Comparison of ENCODE assay signal across 22 cellular contexts in genomic region chr5:126398791-126399190, GRCh38. TPM values are rescaled to one million over a fixed set of nuclear protein-coding genes. Genes with fewer than 3 reads are reported as not detected.
A peak's percentile ranks its signal among the peaks of the same experiment; 100 is the strongest.
DNase-seq lines count a peak whose midpoint lies in the region; FAIRE-seq and TF ChIP-seq lines count a peak whose summit lies in the region.
"Had no signal": no experiment of that assay in that cellular context is flagged by ENCODE, and none has a peak within 500 bp of the region (broad histone marks: within the 10 kb centered on the region; RNA-seq: fewer than 3 reads in every experiment).

No MANE protein-coding gene starts in this region.

- H3K18ac ChIP-seq in mesenchymal stem cell (ENCODE audit: low read depth in 1 of 2, low read length in 2 of 2): no peak overlapping the region

- H3K4me1 Mint-ChIP-seq in HFFc6 (ENCODE audit: low read depth) (peaks cover 71% of the 10 kb centered on the region), astrocyte (ENCODE audit: low read depth, unreplicated experiment) (peaks cover 24% of the 10 kb centered on the region)
- H3K4me1 Mint-ChIP-seq: CD14-positive monocyte; CD8-positive, alpha-beta memory T cell had no signal

- no peak overlapping the region for H4K8ac ChIP-seq in mesenchymal stem cell (ENCODE audit: low read length)

- no peak overlapping the region for H2BK120ac ChIP-seq in mesenchymal stem cell (ENCODE audit: low read depth, low read length)

- H3K27me3 Mint-ChIP-seq in HFFc6 (ENCODE audit: insufficient read depth) (no peaks in the 10 kb centered on the region), astrocyte (ENCODE audit: low read depth, unreplicated experiment) (no peaks in the 10 kb centered on the region)

- no peak for DNase-seq in HFFc6
- peak; percentile 66 for DNase-seq in astrocyte (ENCODE audit: low read depth)
- no peak for DNase-seq in mesenchymal stem cell
- no peak for DNase-seq in CD1c-positive myeloid dendritic cell (ENCODE audit: extremely low spot score)
- DNase-seq in activated CD4-positive, alpha-beta T cell treated with anti-CD3 and anti-CD28 coated beads, Interleukin-2, amount 50 U/mL, for 48 hours: no peak
- DNase-seq in cerebellar cortex (ENCODE audit: low spot score): no peak
- DNase-seq: ACHN; CD8-positive, alpha-beta memory T cell; COR-L47; DMS 273 treated with DMSO at 0.1 percent for 48 hours; DMS53; DND-41; H9; KG1 had no signal

- H3K36me3 Mint-ChIP-seq in HFFc6 (ENCODE audit: low read depth): peaks cover 42% of the 10 kb centered on the region
- H3K36me3 Mint-ChIP-seq in astrocyte (ENCODE audit: low read depth, unreplicated experiment): no peaks in the 10 kb centered on the region
- H3K36me3 Mint-ChIP-seq: CD14-positive monocyte had no signal

- no peak overlapping the region for H3K4ac ChIP-seq in mesenchymal stem cell (ENCODE audit: low read depth in 1 of 2, low read length in 2 of 2)

- H3K36me3 ChIP-seq in astrocyte (ENCODE audit: insufficient read depth, low read length) (no peaks in the 10 kb centered on the region), mesenchymal stem cell (ENCODE audit: control insufficient read depth in 1 of 2, insufficient read depth in 2 of 2, low read depth in 1 of 2, low read length in 2 of 2) (no peaks in the 10 kb centered on the region)
- H3K36me3 ChIP-seq: BLaER1 had no signal

- H3K9me3 ChIP-seq in astrocyte (ENCODE audit: insufficient read depth, low read depth, low read length) (no peaks in the 10 kb centered on the region), mesenchymal stem cell (ENCODE audit: control insufficient read depth, low read length) (peaks cover 32% of the 10 kb centered on the region)

- no peak overlapping the region for H2BK12ac ChIP-seq in mesenchymal stem cell (ENCODE audit: low read length in 2 of 2)

- peaks cover 8% of the 10 kb centered on the region for H3K79me1 ChIP-seq in mesenchymal stem cell (replicated peaks; ENCODE audit: low read length, poor library complexity, severe bottlenecking)

- H3K27ac ChIP-seq in astrocyte (ENCODE audit: low read depth, low read length): no peak overlapping the region
- no peak overlapping the region for H3K27ac ChIP-seq in mesenchymal stem cell (ENCODE audit: low read length, poor library complexity, severe bottlenecking)
- H3K27ac ChIP-seq: BLaER1 had no signal

- no peak for TF ChIP-seq CTCF in HFFc6 (IDR thresholded peaks at IDR 0.05)
- no peak for TF ChIP-seq CTCF in astrocyte (IDR thresholded peaks at IDR 0.05; ENCODE audit: insufficient read depth, low read depth, low read length)

- no peak overlapping the region for H4K91ac ChIP-seq in mesenchymal stem cell (ENCODE audit: low read length)

- H4K20me1 ChIP-seq in astrocyte (ENCODE audit: insufficient read depth, low read length): no peaks in the 10 kb centered on the region
- H4K20me1 ChIP-seq: BLaER1 had no signal

- H3K4me3 ChIP-seq in astrocyte (ENCODE audit: insufficient read depth, low read depth, low read length) (no peak overlapping the region), mesenchymal stem cell (ENCODE audit: insufficient read depth in 1 of 2, low read depth in 1 of 2, low read length in 2 of 2) (no peak overlapping the region)
- H3K4me3 ChIP-seq: BLaER1 had no signal

- H3K9ac ChIP-seq in astrocyte (ENCODE audit: low read length): no peak overlapping the region
- H3K9ac ChIP-seq in mesenchymal stem cell (ENCODE audit: low read length): no peak overlapping the region
- H3K9ac ChIP-seq: BLaER1 had no signal

- H3K9me3 Mint-ChIP-seq in HFFc6 (peaks cover 42% of the 10 kb centered on the region), astrocyte (ENCODE audit: unreplicated experiment) (peaks cover 21% of the 10 kb centered on the region)

- H3K27me3 ChIP-seq in astrocyte (ENCODE audit: insufficient read depth, low read length) (no peaks in the 10 kb centered on the region), mesenchymal stem cell (ENCODE audit: control insufficient read depth in 1 of 2, insufficient read depth in 1 of 2, low read length in 2 of 2) (no peaks in the 10 kb centered on the region)
- H3K27me3 ChIP-seq: BLaER1 had no signal

- H3K14ac ChIP-seq in mesenchymal stem cell (ENCODE audit: low read length in 2 of 2): no peak overlapping the region

- H2BK15ac ChIP-seq in mesenchymal stem cell (ENCODE audit: low read depth, poor library complexity, severe bottlenecking): no peak overlapping the region

- H2BK5ac ChIP-seq in mesenchymal stem cell (ENCODE audit: low read depth, low read length, poor library complexity, severe bottlenecking): peak overlapping the region; percentile 57

- no peak overlapping the region for H3K4me2 ChIP-seq in astrocyte (ENCODE audit: low read length)
- no peak overlapping the region for H3K4me2 ChIP-seq in mesenchymal stem cell (ENCODE audit: low read length, poor library complexity, severe bottlenecking)
- H3K4me2 ChIP-seq: BLaER1 had no signal

- H3K4me3 Mint-ChIP-seq in HFFc6 (no peak overlapping the region), astrocyte (ENCODE audit: unreplicated experiment) (no peak overlapping the region)
- H3K4me3 Mint-ChIP-seq: CD14-positive monocyte; CD8-positive, alpha-beta memory T cell; H9 had no signal

- no peak for FAIRE-seq in astrocyte (lab: Jason Lieb, UNC)
- FAIRE-seq: A204.1, G401.6, GM12891, GM18507, H1, HepG2 had no signal

- no peak overlapping the region for H2AFZ ChIP-seq in astrocyte (ENCODE audit: low read depth, low read length)
- no peak overlapping the region for H2AFZ ChIP-seq in mesenchymal stem cell (ENCODE audit: low read depth, low read length)

- H3K27ac Mint-ChIP-seq in HFFc6 (peak overlapping the region; percentile 61; the same call in 1 of the 2 replicates), astrocyte (ENCODE audit: unreplicated experiment) (no peak overlapping the region)
- H3K27ac Mint-ChIP-seq: CD14-positive monocyte; CD8-positive, alpha-beta memory T cell; H9 had no signal

- H2AK5ac ChIP-seq in mesenchymal stem cell (ENCODE audit: low read length, severe bottlenecking): no peak overlapping the region

- no peak overlapping the region for H3K23ac ChIP-seq in mesenchymal stem cell (ENCODE audit: low read length in 2 of 2)

- no peaks in the 10 kb centered on the region for H3K79me2 ChIP-seq in astrocyte (ENCODE audit: insufficient read depth, low read length)

- peaks cover 2% of the 10 kb centered on the region for H3K4me1 ChIP-seq in astrocyte (ENCODE audit: insufficient read depth, low read length)
- H3K4me1 ChIP-seq in mesenchymal stem cell (ENCODE audit: control insufficient read depth, insufficient read depth, low read depth, low read length): peaks cover 1% of the 10 kb centered on the region
- H3K4me1 ChIP-seq: BLaER1 had no signal

RNA-seq across cellular contexts. Expression of gene GRAMD2B, which starts 24.4 kb away (rescaled TPM):
- 100 to 1,000 TPM in 2 of 6 experiments, 10 to 100 TPM in 4; 69.2 to 154 (median 80.5) TPM for total RNA-seq in HFFc6 (2021; fragmentation: NEBNext Ultra II Directional; extraction: Animal tissue kit (Norgen Biotek cat#: 25700))
- total RNA-seq in astrocyte: 29.1 and 34.4 TPM in 2 replicates
- polyA plus RNA-seq in mesenchymal stem cell (2013, experiment 1 of 2): 26.5 TPM
- 26.7 TPM for polyA plus RNA-seq in mesenchymal stem cell (2013, experiment 2 of 2)
